ENCODE assay signal across 19 cellular contexts in the genomic region with DNA sequence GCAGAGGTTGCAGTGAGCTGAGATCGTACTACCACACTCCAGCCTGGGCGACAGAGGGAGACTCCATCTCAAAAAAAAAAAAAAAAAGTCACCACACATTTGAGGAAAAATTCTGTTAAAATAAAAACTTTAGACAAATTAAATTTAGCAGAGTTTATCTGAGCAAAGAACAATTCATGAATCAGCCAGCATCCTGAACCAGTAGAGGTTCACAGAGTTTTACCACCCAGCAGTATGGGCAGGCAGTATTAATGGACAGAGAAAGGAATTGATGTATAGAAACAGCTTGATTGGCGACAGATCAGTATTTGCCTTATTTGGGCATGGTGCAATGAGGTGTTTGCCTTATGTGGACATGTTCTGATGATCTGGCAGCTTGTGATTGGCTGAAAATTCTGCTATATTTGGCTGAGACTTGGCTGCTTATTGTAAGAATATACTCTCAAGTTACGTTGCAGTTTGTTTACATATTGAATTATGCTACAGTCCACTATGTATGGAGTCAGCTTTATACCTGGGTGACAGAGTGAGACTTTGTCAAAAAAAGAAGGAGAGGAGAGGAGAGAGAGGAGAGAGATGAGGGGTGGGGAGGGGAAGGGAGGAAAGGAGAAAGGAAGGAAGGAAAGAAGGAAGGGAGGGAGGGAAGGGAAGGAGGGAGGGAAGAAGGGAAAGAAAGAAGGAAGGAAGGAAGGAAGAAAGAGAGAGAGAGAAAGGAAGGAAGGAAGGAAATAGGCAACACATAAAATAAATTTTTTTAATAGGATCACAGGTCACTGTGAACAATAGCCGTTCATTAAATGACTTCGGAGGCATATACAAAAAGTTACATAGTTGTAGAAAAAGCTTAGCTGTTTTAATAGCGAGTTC. TPM values are rescaled to one million over a fixed set of nuclear protein-coding genes. Genes with fewer than 3 reads are reported as not detected.
DNase-seq lines count a peak whose midpoint lies in the region; ATAC-seq and TF ChIP-seq lines count a peak whose summit lies in the region.
"Had no signal": no experiment of that assay in that cellular context is flagged by ENCODE, and none has a peak within 500 bp of the region (broad histone marks: within the 10 kb centered on the region; RNA-seq: fewer than 3 reads in every experiment).

No MANE protein-coding gene starts in this region.

- TF ChIP-seq CTCF in RWPE2 (IDR thresholded peaks at IDR 0.05; ENCODE audit: poor library complexity, severe bottlenecking) = no peak
- no peak for TF ChIP-seq CTCF in epithelial cell of esophagus (IDR thresholded peaks at IDR 0.05; ENCODE audit: insufficient read depth, low read depth, low read length, missing control alignments)

- H3K27me3 ChIP-seq in RWPE2 (ENCODE audit: insufficient read depth, poor library complexity, severe bottlenecking) = no peaks in the 10 kb centered on the region
- H3K27me3 ChIP-seq: BE2C, spleen, tibial artery had no signal

- H3K4me3 ChIP-seq in RWPE2 (ENCODE audit: severe bottlenecking) (no peak overlapping the region), epithelial cell of esophagus (ENCODE audit: low read length) (no peak overlapping the region)
- H3K4me3 ChIP-seq: spleen, tibial artery had no signal

- 0 out of 2 replicates have a peak, but pooled peaks cover 5% of the 10 kb centered on the region for H3K36me3 ChIP-seq in RWPE2 (ENCODE audit: low read depth)
- H3K36me3 ChIP-seq: BE2C, spleen, tibial artery had no signal

- ATAC-seq in RWPE2 (ENCODE audit: low read depth) (peak; percentile 58), GM21825 (IDR thresholded peaks at IDR 0.05; ENCODE audit: unreplicated experiment) (no peak), GM19351 (IDR thresholded peaks at IDR 0.05; ENCODE audit: unreplicated experiment) (no peak), GM21619 (IDR thresholded peaks at IDR 0.05; ENCODE audit: unreplicated experiment) (no peak)
- ATAC-seq: activated CD8-positive, alpha-beta T cell treated with anti-CD3 and anti-CD28 coated beads for 36 hours had no signal

- H3K9me3 ChIP-seq in RWPE2 (ENCODE audit: severe bottlenecking) = no peaks in the 10 kb centered on the region
- H3K9me3 ChIP-seq: BE2C, tibial artery had no signal

- no peaks in the 10 kb centered on the region for H3K4me1 ChIP-seq in RWPE2 (ENCODE audit: insufficient read depth, poor library complexity, severe bottlenecking)
- H3K4me1 ChIP-seq: BE2C, Caco-2, tibial artery had no signal

- peak overlapping the region; percentile 10 for H3K27ac ChIP-seq in RWPE2 (ENCODE audit: poor library complexity, severe bottlenecking)
- H3K27ac ChIP-seq: spleen, tibial artery had no signal

- peak; percentile 34 for DNase-seq in ELR (ENCODE audit: low read depth)
- peak; percentile 39 for DNase-seq in HT-29 (ENCODE audit: low spot score)
- DNase-seq in RWPE2 (ENCODE audit: low spot score) = no peak
- DNase-seq in epithelial cell of esophagus (ENCODE audit: low read depth) = peak; percentile 30
- DNase-seq: activated B cell treated with CpG ODN at 0.5 μM for 24 hours; activated CD8-positive, alpha-beta T cell treated with anti-CD3 and anti-CD28 coated beads for 36 hours; amygdala; BE2C; Caco-2; NCI-H524 treated with DMSO at 0.1 percent for 48 hours; nucleus accumbens; SIG-M5; spleen; stimulated activated CD4-positive, alpha-beta T cell treated with anti-CD3 and anti-CD28 coated beads, Interleukin-4, amount 100 ng/mL, for 24 hours; tibial artery had no signal

RNA-seq across cellular contexts. Expression of gene ABCC3, which starts 14.6 kb away (rescaled TPM):
- total RNA-seq in HT-29 (2014; rRNA removed; shearing (Covaris generic)) = 286 and 313 TPM in 2 replicates
- total RNA-seq: activated CD8-positive, alpha-beta T cell treated with anti-CD3 and anti-CD28 coated beads for 36 hours; T-helper 2 cell treated with Interferon-gamma antibody and Interleukin-4, amounts not matched to agents 100 ng/mL and 5 ng/mL, for 36 hours had no signal

RNA-seq across cellular contexts. Expression of gene ANKRD40, which starts 58.4 kb away (rescaled TPM):
- 14.0 and 14.2 TPM in 2 replicates for total RNA-seq in HT-29 (2014; rRNA removed; shearing (Covaris generic))
